14 cellular contexts compared by ENCODE assay signal in the genomic region with DNA sequence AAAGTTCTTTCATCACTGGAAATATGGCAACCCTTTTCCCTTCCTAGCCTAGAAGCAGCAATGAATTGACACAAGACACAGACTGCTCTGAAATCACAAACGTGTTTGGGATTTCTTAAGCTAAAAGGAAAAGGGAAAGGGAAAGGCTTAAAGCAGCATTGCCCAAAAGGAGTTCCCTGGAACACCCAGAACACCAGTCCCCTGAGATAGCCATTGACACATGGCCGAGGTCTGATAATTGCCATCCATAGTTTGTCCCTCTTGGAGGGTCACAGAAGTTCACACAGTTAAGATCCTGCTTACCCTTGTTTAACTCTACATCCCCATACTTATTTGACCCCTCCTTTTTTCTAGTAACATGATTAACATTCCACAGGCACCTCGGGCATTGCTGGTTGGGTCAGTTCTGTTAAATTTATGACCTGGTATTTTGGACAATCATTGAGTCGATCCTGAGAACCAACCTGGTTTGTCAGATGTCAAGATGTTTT.
DNase-seq lines count a peak whose midpoint lies in the region; ATAC-seq and TF ChIP-seq lines count a peak whose summit lies in the region.
"Had no signal": no experiment of that assay in that cellular context is flagged by ENCODE, and none has a peak within 500 bp of the region (broad histone marks: within the 10 kb centered on the region; RNA-seq: fewer than 3 reads in every experiment).

No MANE protein-coding gene starts in this region.

- no CpG with 5 or more reads among the region's 4 CpGs for WGBS in H9 (ENCODE audit: extremely low coverage, insufficient read length, low lambda C conversion rate)
- 41 to 45% methylated on average over 1 to 2 of the region's 4 CpGs for WGBS in mesodermal cell (ENCODE audit: insufficient coverage in 2 of 2), 2 experiments

- no peak overlapping the region for H2BK15ac ChIP-seq in H9 (ENCODE audit: low read depth, low read length)

- H3K4me3 ChIP-seq in ACC112 (ENCODE audit: low read depth, low read length) (peak overlapping the region; percentile 41; the same call in 1 of the 2 replicates), mesodermal cell (ENCODE audit: extremely low read depth, insufficient read depth, low read length, poor library complexity, severe bottlenecking) (no peak overlapping the region), mucosa of descending colon (no peak overlapping the region)
- H3K4me3 ChIP-seq: body of pancreas, HAP-1 had no signal

- H3K27ac ChIP-seq in ACC112 (ENCODE audit: low read depth, low read length) (peak overlapping the region; percentile 68), H9 (ENCODE audit: insufficient read length, low read depth, low read length) (no peak overlapping the region), mesodermal cell (ENCODE audit: low read depth, low read length, severe bottlenecking) (peak overlapping the region; percentile 88)

- CTCF ChIA-PET in activated CD4-positive, alpha-beta T cell treated with anti-CD3 and anti-CD28 coated beads for 36 hours (lab: Charles Lee) = no interaction called here

- intact Hi-C loops in mucosa of descending colon (cut with DNase I, micrococcal nuclease) = no loop called here
- intact Hi-C loops in activated CD4-positive, alpha-beta T cell treated with anti-CD3 and anti-CD28 coated beads for 36 hours (cut with DNase I, micrococcal nuclease) = loop anchor here in 1 of 2 experiments (2.0 kb wide), 1 partner anchor 14 kb away; no protein-coding TSS in a partner anchor

- H3K27me3 ChIP-seq in ACC112 (ENCODE audit: insufficient read depth, low read length) (no peaks in the 10 kb centered on the region), H9 (ENCODE audit: insufficient read depth, low read length) (no peaks in the 10 kb centered on the region)
- H3K27me3 ChIP-seq: body of pancreas had no signal

- peak overlapping the region; percentile 98 for H2AFZ ChIP-seq in ACC112 (ENCODE audit: low read length, unreplicated experiment)
- H2AFZ ChIP-seq in H9 (ENCODE audit: low read length) = no peak overlapping the region

- no peak overlapping the region for H3K4ac ChIP-seq in H9 (ENCODE audit: low read depth, low read length)

- no peak overlapping the region for H3K18ac ChIP-seq in H9 (ENCODE audit: insufficient read length, low read depth, low read length)

- H3K9me3 ChIP-seq in H9 (ENCODE audit: control insufficient read depth, low read depth, low read length) = no peaks in the 10 kb centered on the region
- no peaks in the 10 kb centered on the region for H3K9me3 ChIP-seq in mesodermal cell (ENCODE audit: control insufficient read depth, low read length)
- H3K9me3 ChIP-seq in mucosa of descending colon = no peaks in the 10 kb centered on the region
- H3K9me3 ChIP-seq: body of pancreas, HAP-1 had no signal

- H4K8ac ChIP-seq in H9 (replicated peaks; ENCODE audit: insufficient read length, low read depth, low read length) = no peak overlapping the region

- H3K79me1 ChIP-seq in H9 (ENCODE audit: insufficient read depth, low read depth, low read length, poor library complexity, severe bottlenecking) = no peaks in the 10 kb centered on the region

- H4K5ac ChIP-seq in H9 (ENCODE audit: insufficient read length, low read depth, low read length) = no peak overlapping the region

- H3K36me3 ChIP-seq in ACC112 (ENCODE audit: insufficient read depth, low read length) (no peaks in the 10 kb centered on the region), mesodermal cell (ENCODE audit: control insufficient read depth, insufficient read depth, low read length) (no peaks in the 10 kb centered on the region), mucosa of descending colon (ENCODE audit: low read depth) (no peaks in the 10 kb centered on the region)
- H3K36me3 ChIP-seq: HAP-1 had no signal

- no peak overlapping the region for H3K4me2 ChIP-seq in H9 (ENCODE audit: insufficient read depth, insufficient read length, low read length)

- no peak overlapping the region for H2BK12ac ChIP-seq in H9 (ENCODE audit: insufficient read length, low read depth, low read length)

- no peak overlapping the region for H2BK120ac ChIP-seq in H9 (ENCODE audit: low read depth, low read length, poor library complexity, severe bottlenecking)

- H2BK5ac ChIP-seq in H9 (ENCODE audit: insufficient read length, low read length) = no peak overlapping the region

- H3K23me2 ChIP-seq in H9 (ENCODE audit: insufficient read length, low read depth, low read length, poor library complexity, severe bottlenecking) = no peaks in the 10 kb centered on the region

- ATAC-seq in mucosa of descending colon (no peak), GM18909 (IDR thresholded peaks at IDR 0.05; ENCODE audit: poor library complexity, unreplicated experiment) (no peak)
- ATAC-seq in activated CD4-positive, alpha-beta T cell treated with anti-CD3 and anti-CD28 coated beads for 36 hours = no peak

- no peak overlapping the region for H3K4me3 Mint-ChIP-seq in H9
- no peak overlapping the region for H3K4me3 Mint-ChIP-seq in activated naive CD8-positive, alpha-beta T cell
- H3K4me3 Mint-ChIP-seq in activated CD4-positive, alpha-beta T cell treated with anti-CD3 and anti-CD28 coated beads for 36 hours = no peak overlapping the region
- H3K4me3 Mint-ChIP-seq: activated T-helper 1 cell treated with anti-CD3 and anti-CD28 coated beads, Interleukin-12 subunit alpha, Interleukin-12 subunit beta, Interleukin-2, Interleukin-4 antibody, amounts not matched to agents 30 ng/mL and 10 ng/mL and 1 ng/mL, durations not matched to agents 14 hours and 24 hours and 36 hours had no signal

- H3T11ph ChIP-seq in H9 (ENCODE audit: low read length) = no peak overlapping the region

- H3K9ac ChIP-seq in H9 (ENCODE audit: extremely low read depth, insufficient read length, low read length) = no peak overlapping the region

- no peaks in the 10 kb centered on the region for H3K36me3 Mint-ChIP-seq in H9 (ENCODE audit: insufficient read depth in 1 of 3, low read depth in 3 of 3)
- no peaks in the 10 kb centered on the region for H3K36me3 Mint-ChIP-seq in activated naive CD8-positive, alpha-beta T cell
- H3K36me3 Mint-ChIP-seq in activated CD4-positive, alpha-beta T cell treated with anti-CD3 and anti-CD28 coated beads for 36 hours (ENCODE audit: low read depth) = no peaks in the 10 kb centered on the region

- no peak overlapping the region for H2AK5ac ChIP-seq in H9 (ENCODE audit: insufficient read length, low read length)

- no peak overlapping the region for H4K91ac ChIP-seq in H9 (ENCODE audit: insufficient read length, low read depth, low read length)

- no peak overlapping the region for H3K14ac ChIP-seq in H9 (ENCODE audit: insufficient read depth, low read length)

- POLR2A ChIA-PET in activated CD4-positive, alpha-beta T cell treated with anti-CD3 and anti-CD28 coated beads for 36 hours (lab: Charles Lee) = no interaction called here

- no peak for DNase-seq in H9
- DNase-seq in mucosa of descending colon = no peak
- DNase-seq in Ammon's horn (ENCODE audit: low spot score) = no peak
- no peak for DNase-seq in activated CD4-positive, alpha-beta T cell treated with anti-CD3 and anti-CD28 coated beads for 36 hours
- DNase-seq: body of pancreas; effector CD8-positive, alpha-beta T cell; glutamatergic neuron; T-helper 1 cell had no signal

- H3K4me1 Mint-ChIP-seq in H9 = peaks cover 29 to 32% of the 10 kb centered on the region in 2 experiments
- H3K4me1 Mint-ChIP-seq in activated naive CD8-positive, alpha-beta T cell (ENCODE audit: low read depth) = peaks cover 31% of the 10 kb centered on the region
- peaks cover 23% of the 10 kb centered on the region for H3K4me1 Mint-ChIP-seq in activated CD4-positive, alpha-beta T cell treated with anti-CD3 and anti-CD28 coated beads for 36 hours

- no peak overlapping the region for H3K23ac ChIP-seq in H9 (ENCODE audit: insufficient read length, low read depth, low read length)

- TF ChIP-seq CTCF in H9 (conservative IDR thresholded peaks at IDR 0.05) (no peak), mucosa of descending colon (IDR thresholded peaks at IDR 0.05) (no peak)

- H3K4me1 ChIP-seq in ACC112 (ENCODE audit: control insufficient read depth, insufficient read depth, low read length, unreplicated experiment) (peaks cover 16% of the 10 kb centered on the region), H9 (ENCODE audit: insufficient read depth, low read length) (peaks cover 4% of the 10 kb centered on the region; the same call in 1 of the 2 replicates), mesodermal cell (ENCODE audit: control insufficient read depth, insufficient read depth, low read length, poor library complexity, severe bottlenecking) (peaks cover 25% of the 10 kb centered on the region), mucosa of descending colon (ENCODE audit: low read depth) (no peaks in the 10 kb centered on the region)
- H3K4me1 ChIP-seq: body of pancreas had no signal

- H4K20me1 ChIP-seq in H9 (ENCODE audit: control insufficient read depth, insufficient read depth, insufficient read length) = no peaks in the 10 kb centered on the region

- no peaks in the 10 kb centered on the region; a peak in 1 of 5 replicates for H3K9me3 Mint-ChIP-seq in H9
- no peaks in the 10 kb centered on the region for H3K9me3 Mint-ChIP-seq in activated naive CD8-positive, alpha-beta T cell (ENCODE audit: low read depth)
- H3K9me3 Mint-ChIP-seq in activated CD4-positive, alpha-beta T cell treated with anti-CD3 and anti-CD28 coated beads for 36 hours (ENCODE audit: low read depth) = no peaks in the 10 kb centered on the region
- H3K9me3 Mint-ChIP-seq: activated T-helper 1 cell treated with anti-CD3 and anti-CD28 coated beads, Interleukin-12 subunit alpha, Interleukin-12 subunit beta, Interleukin-2, Interleukin-4 antibody, amounts not matched to agents 30 ng/mL and 10 ng/mL and 1 ng/mL, durations not matched to agents 14 hours and 24 hours and 36 hours had no signal

- H3K79me2 ChIP-seq in ACC112 (ENCODE audit: control insufficient read depth, insufficient read depth, low read length, unreplicated experiment) (no peaks in the 10 kb centered on the region), H9 (ENCODE audit: insufficient read depth, low read length) (no peaks in the 10 kb centered on the region)

- H3K56ac ChIP-seq in H9 (ENCODE audit: insufficient read length, low read depth, low read length) = no peak overlapping the region

- H2BK20ac ChIP-seq in H9 (ENCODE audit: low read depth, low read length, poor library complexity, severe bottlenecking) = no peak overlapping the region

- peak overlapping the region; percentile 27 to 69 (median 67); a peak in 6 of 7 replicates for H3K27ac Mint-ChIP-seq in H9
- peak overlapping the region; percentile 69 for H3K27ac Mint-ChIP-seq in activated naive CD8-positive, alpha-beta T cell
- H3K27ac Mint-ChIP-seq in activated CD4-positive, alpha-beta T cell treated with anti-CD3 and anti-CD28 coated beads for 36 hours = no peak overlapping the region
- H3K27ac Mint-ChIP-seq: activated T-helper 1 cell treated with anti-CD3 and anti-CD28 coated beads, Interleukin-12 subunit alpha, Interleukin-12 subunit beta, Interleukin-2, Interleukin-4 antibody, amounts not matched to agents 30 ng/mL and 10 ng/mL and 1 ng/mL, durations not matched to agents 14 hours and 24 hours and 36 hours had no signal

- H3K27me3 Mint-ChIP-seq in H9 (ENCODE audit: low read depth) = no peaks in the 10 kb centered on the region
- no peaks in the 10 kb centered on the region for H3K27me3 Mint-ChIP-seq in activated naive CD8-positive, alpha-beta T cell
- H3K27me3 Mint-ChIP-seq in activated CD4-positive, alpha-beta T cell treated with anti-CD3 and anti-CD28 coated beads for 36 hours = no peaks in the 10 kb centered on the region
